In genomic region chr1:52454779-52455178, GRCh38 we compare ENCODE assay signal across 27 cellular contexts.
"Had no signal": no experiment of that assay in that cellular context is flagged by ENCODE, and none has a peak within 500 bp of the region (broad histone marks: within the 10 kb centered on the region; RNA-seq: fewer than 3 reads in every experiment).

No MANE protein-coding gene starts in this region.

- H3K4me1 Mint-ChIP-seq: mesothelial cell of epicardium; nephron; neural progenitor cell; stimulated activated naive CD8-positive, alpha-beta T cell treated with anti-CD3 and anti-CD28 coated beads, Interleukin-15, amount 100 ng/mL, for 72 hours had no signal

- H3K27ac ChIP-seq: colonic mucosa, neural progenitor cell, prostate gland, right atrium auricular region, suprapubic skin, transverse colon, upper lobe of right lung, uterus had no signal

- H3K27me3 Mint-ChIP-seq: dendritic cell treated with granulocyte-macrophage colony-stimulating factor and Interleukin-4, amounts not matched to agents 40 ng/mL and 50 ng/mL, for 4 days; naive B cell; stimulated activated naive CD8-positive, alpha-beta T cell treated with anti-CD3 and anti-CD28 coated beads, Interleukin-15, amount 100 ng/mL, for 72 hours had no signal

- DNase-seq: colonic mucosa; effector CD8-positive, alpha-beta T cell; hypothalamus; kidney; mesenchymal stem cell; mucosa of descending colon; naive B cell; nucleus accumbens; stimulated activated CD4-positive, alpha-beta T cell treated with anti-CD3 and anti-CD28 coated beads, Interleukin-12 subunit alpha, Interleukin-12 subunit beta, amount 100 ng/mL, for 4 hours; stimulated activated CD4-positive, alpha-beta T cell treated with anti-CD3 and anti-CD28 coated beads, Interleukin-1b, Interleukin-23, amount 100 ng/mL, for 48 hours; stimulated activated CD4-positive, alpha-beta T cell treated with anti-CD3 and anti-CD28 coated beads, Interleukin-4, amount 100 ng/mL, for 1 hour; stimulated activated CD8-positive, alpha-beta memory T cell treated with anti-CD3 and anti-CD28 coated beads, Interleukin-4, amount 100 ng/mL, for 48 hours; stimulated activated naive CD4-positive, alpha-beta T cell; stimulated activated naive CD8-positive, alpha-beta T cell treated with anti-CD3 and anti-CD28 coated beads, Interleukin-15, amount 100 ng/mL, for 72 hours; transverse colon; upper lobe of right lung; uterus had no signal

- H3K27me3 ChIP-seq: colonic mucosa, neural progenitor cell, right atrium auricular region, suprapubic skin, transverse colon, upper lobe of right lung, uterus had no signal

- H3K9me3 Mint-ChIP-seq: dendritic cell treated with granulocyte-macrophage colony-stimulating factor and Interleukin-4, amounts not matched to agents 40 ng/mL and 50 ng/mL, for 4 days; mesothelial cell of epicardium; naive B cell; nephron; neural progenitor cell; stimulated activated naive CD8-positive, alpha-beta T cell treated with anti-CD3 and anti-CD28 coated beads, Interleukin-15, amount 100 ng/mL, for 72 hours had no signal

- H3K36me3 ChIP-seq: colonic mucosa, neural progenitor cell, prostate gland, right atrium auricular region, transverse colon, uterus had no signal

- H3K9me3 ChIP-seq: colonic mucosa, mucosa of descending colon, prostate gland, right atrium auricular region, suprapubic skin, transverse colon, upper lobe of right lung, uterus had no signal

- H3K27ac Mint-ChIP-seq: dendritic cell treated with granulocyte-macrophage colony-stimulating factor and Interleukin-4, amounts not matched to agents 40 ng/mL and 50 ng/mL, for 4 days; mesothelial cell of epicardium; nephron; neural progenitor cell; stimulated activated naive CD8-positive, alpha-beta T cell treated with anti-CD3 and anti-CD28 coated beads, Interleukin-15, amount 100 ng/mL, for 72 hours had no signal

- H3K9ac ChIP-seq: neural progenitor cell had no signal

- H3K4me2 ChIP-seq: neural progenitor cell, smooth muscle cell had no signal

- H2AFZ ChIP-seq: neural progenitor cell had no signal

- H3K4me3 ChIP-seq: colonic mucosa, mucosa of descending colon, neural progenitor cell, prostate gland, right atrium auricular region, smooth muscle cell, suprapubic skin, transverse colon, upper lobe of right lung, uterus had no signal

- H3K4me1 ChIP-seq: colonic mucosa, neural progenitor cell, prostate gland, right atrium auricular region, suprapubic skin, transverse colon, upper lobe of right lung, uterus had no signal

- H3K4me3 Mint-ChIP-seq: dendritic cell treated with granulocyte-macrophage colony-stimulating factor and Interleukin-4, amounts not matched to agents 40 ng/mL and 50 ng/mL, for 4 days; mesothelial cell of epicardium; naive B cell; nephron; neural progenitor cell; stimulated activated naive CD8-positive, alpha-beta T cell treated with anti-CD3 and anti-CD28 coated beads, Interleukin-15, amount 100 ng/mL, for 72 hours had no signal

- ATAC-seq: left lobe of liver; mucosa of descending colon; sciatic nerve; stimulated activated naive CD8-positive, alpha-beta T cell treated with anti-CD3 and anti-CD28 coated beads, Interleukin-15, amount 100 ng/mL, for 72 hours; upper lobe of right lung had no signal
